16 cellular contexts compared by ENCODE assay signal in the genomic region with DNA sequence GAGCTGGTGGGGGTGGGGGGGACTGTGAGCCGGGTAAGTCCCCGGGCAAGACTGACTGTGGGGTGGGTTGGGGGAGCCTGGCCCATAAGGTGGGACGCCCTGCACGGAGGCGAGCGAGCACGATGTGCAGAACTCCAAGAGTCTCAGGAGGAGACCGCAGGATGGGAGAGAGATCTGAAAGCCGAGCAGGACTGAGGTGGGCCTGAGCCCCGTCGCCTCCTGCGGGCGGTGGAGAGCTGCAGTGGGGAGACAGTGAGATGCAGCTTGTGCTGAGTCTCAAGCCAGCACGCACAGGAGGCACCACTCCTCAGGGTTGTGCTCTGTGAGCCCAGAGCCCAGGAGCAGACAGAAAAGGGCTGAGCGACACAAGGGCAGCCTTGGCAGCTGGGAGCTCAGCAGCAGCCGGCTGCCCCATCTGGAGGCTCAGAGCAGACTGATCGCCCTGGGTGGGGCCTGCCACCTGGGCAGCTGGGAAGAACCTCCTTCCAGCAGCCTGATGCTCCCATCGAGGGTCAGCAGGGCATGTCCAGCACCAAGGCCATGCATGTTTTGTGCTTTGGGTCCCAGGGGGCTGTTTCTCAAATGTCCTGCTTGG. TPM values are rescaled to one million over a fixed set of nuclear protein-coding genes. Genes with fewer than 3 reads are reported as not detected.
"Had no signal": no experiment of that assay in that cellular context is flagged by ENCODE, and none has a peak within 500 bp of the region (broad histone marks: within the 10 kb centered on the region; RNA-seq: fewer than 3 reads in every experiment).

No MANE protein-coding gene starts in this region.

- H3K9me3 ChIP-seq: adrenal gland, ovary, stomach, testis, upper lobe of right lung had no signal

- H3K4me1 ChIP-seq: adrenal gland, stomach, testis, upper lobe of right lung had no signal

- H3K36me3 Mint-ChIP-seq: activated naive CD4-positive, alpha-beta T cell treated with anti-CD3 and anti-CD28 coated beads, Interleukin-2, amount 10 ng/mL, durations not matched to agents 7 days and 5 days had no signal

- H3K36me3 ChIP-seq: adrenal gland, ovary, stomach, upper lobe of right lung had no signal

- H3K4me3 ChIP-seq: adrenal gland, hepatocyte, ovary, stomach, testis, upper lobe of right lung had no signal

- H3K4me3 Mint-ChIP-seq: activated CD4-positive, alpha-beta memory T cell treated with anti-CD3 and anti-CD28 coated beads, Interleukin-2, amount 10 ng/mL, durations not matched to agents 7 days and 5 days; activated naive CD4-positive, alpha-beta T cell treated with anti-CD3 and anti-CD28 coated beads, Interleukin-2, amount 10 ng/mL, durations not matched to agents 7 days and 5 days; activated T-cell treated with anti-CD3 and anti-CD28 coated beads, Interleukin-2, amount 50 U/mL, for 24 hours; neural crest cell had no signal

- H3K4me1 Mint-ChIP-seq: activated naive CD4-positive, alpha-beta T cell treated with anti-CD3 and anti-CD28 coated beads, Interleukin-2, amount 10 ng/mL, durations not matched to agents 7 days and 5 days had no signal

- H3K27ac Mint-ChIP-seq: activated CD4-positive, alpha-beta memory T cell treated with anti-CD3 and anti-CD28 coated beads, Interleukin-2, amount 10 ng/mL, durations not matched to agents 7 days and 5 days; activated T-cell treated with anti-CD3 and anti-CD28 coated beads, Interleukin-2, amount 50 U/mL, for 24 hours had no signal

- H3K27ac ChIP-seq: adrenal gland, hepatocyte, ovary, stomach, testis, upper lobe of right lung had no signal

- H3K27me3 ChIP-seq: adrenal gland, hepatocyte, ovary, stomach, testis, upper lobe of right lung had no signal

- H3K9me3 Mint-ChIP-seq: activated CD4-positive, alpha-beta memory T cell treated with anti-CD3 and anti-CD28 coated beads, Interleukin-2, amount 10 ng/mL, durations not matched to agents 7 days and 5 days; activated naive CD4-positive, alpha-beta T cell treated with anti-CD3 and anti-CD28 coated beads, Interleukin-2, amount 10 ng/mL, durations not matched to agents 7 days and 5 days; neural crest cell had no signal

- H3K27me3 Mint-ChIP-seq: activated naive CD4-positive, alpha-beta T cell treated with anti-CD3 and anti-CD28 coated beads, Interleukin-2, amount 10 ng/mL, durations not matched to agents 7 days and 5 days had no signal

- DNase-seq: activated CD4-positive, alpha-beta memory T cell treated with anti-CD3 and anti-CD28 coated beads, Interleukin-2, amount 10 ng/mL, durations not matched to agents 7 days and 5 days; activated naive CD4-positive, alpha-beta T cell treated with anti-CD3 and anti-CD28 coated beads, Interleukin-2, amount 10 ng/mL, durations not matched to agents 7 days and 5 days; activated T-cell treated with anti-CD3 and anti-CD28 coated beads, Interleukin-2, amount 50 U/mL, for 24 hours; adrenal gland; islet precursor cell; midbrain; ovary; stimulated activated CD4-positive, alpha-beta T cell treated with anti-CD3 and anti-CD28 coated beads, Interleukin-1b, Interleukin-23, amount 100 ng/mL, for 48 hours; stomach; T-helper 9 cell; testis had no signal

- ATAC-seq: left lobe of liver had no signal

RNA-seq across cellular contexts. Expression of a gene that starts 15.9 kb away (rescaled TPM):
- total RNA-seq: pulmonary artery endothelial cell had no signal
